In the genomic region with DNA sequence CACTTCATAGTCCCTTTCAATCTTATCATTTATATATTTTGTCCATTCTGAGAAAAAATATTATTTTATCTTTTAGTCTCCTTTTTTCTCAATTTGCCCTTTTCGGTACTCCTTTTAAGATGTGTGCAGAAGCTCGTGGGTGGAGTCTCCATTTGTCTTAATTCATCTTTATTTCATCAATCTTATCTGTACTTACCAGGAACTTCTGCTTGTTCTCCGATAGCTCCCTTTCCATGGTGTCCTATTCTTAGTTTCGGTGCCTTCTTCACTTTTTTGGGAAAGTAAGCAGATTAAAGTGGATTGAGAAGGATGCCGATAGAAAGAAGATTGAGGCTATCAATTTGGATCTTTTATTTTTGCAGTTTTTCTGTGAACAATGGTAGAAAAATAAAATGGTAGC, we compare ENCODE assay signal across 36 cellular contexts.
"Had no signal": no experiment of that assay in that cellular context is flagged by ENCODE, and none has a peak within 500 bp of the region (broad histone marks: within the 10 kb centered on the region; RNA-seq: fewer than 3 reads in every experiment).

No MANE protein-coding gene starts in this region.

- H3K27me3 ChIP-seq: MG63 had no signal

- DNase-seq: Karpas-422, Kasumi-1, MG63, MM.1S, MV-4-11, NCI-H1048, NCI-H1092, NCI-H1092 treated with DMSO at 0.1 percent for 48 hours, NCI-H1105, NCI-H1105 treated with DMSO at 0.1 percent for 48 hours, NCI-H1417, NCI-H1417 treated with DMSO at 0.1 percent for 48 hours, NCI-H1436, NCI-H1436 treated with DMSO at 0.1 percent for 48 hours, NCI-H146, NCI-H1694, NCI-H1694 treated with DMSO at 0.1 percent for 48 hours, NCI-H187, NCI-H187 treated with DMSO at 0.1 percent for 48 hours, NCI-H1930, NCI-H2029, NCI-H2029 treated with DMSO at 0.1 percent for 48 hours, NCI-H2081, NCI-H2081 treated with DMSO at 0.1 percent for 48 hours, NCI-H2107, NCI-H2171, NCI-H2171 treated with DMSO at 0.1 percent for 48 hours, NCI-H2227 treated with DMSO at 0.1 percent for 48 hours, NCI-H226, NCI-H345, NCI-H446, NCI-H446 treated with DMSO at 0.1 percent for 48 hours, NCI-H510A, NCI-H510A treated with DMSO at 0.1 percent for 48 hours, NCI-H524, NCI-H524 treated with DMSO at 0.1 percent for 48 hours had no signal

- H3K9me3 ChIP-seq: MG63 had no signal

- H3K36me3 ChIP-seq: MG63 had no signal

- H3K4me3 ChIP-seq: MG63 had no signal
